26 cellular contexts compared by ENCODE assay signal in the genomic region with DNA sequence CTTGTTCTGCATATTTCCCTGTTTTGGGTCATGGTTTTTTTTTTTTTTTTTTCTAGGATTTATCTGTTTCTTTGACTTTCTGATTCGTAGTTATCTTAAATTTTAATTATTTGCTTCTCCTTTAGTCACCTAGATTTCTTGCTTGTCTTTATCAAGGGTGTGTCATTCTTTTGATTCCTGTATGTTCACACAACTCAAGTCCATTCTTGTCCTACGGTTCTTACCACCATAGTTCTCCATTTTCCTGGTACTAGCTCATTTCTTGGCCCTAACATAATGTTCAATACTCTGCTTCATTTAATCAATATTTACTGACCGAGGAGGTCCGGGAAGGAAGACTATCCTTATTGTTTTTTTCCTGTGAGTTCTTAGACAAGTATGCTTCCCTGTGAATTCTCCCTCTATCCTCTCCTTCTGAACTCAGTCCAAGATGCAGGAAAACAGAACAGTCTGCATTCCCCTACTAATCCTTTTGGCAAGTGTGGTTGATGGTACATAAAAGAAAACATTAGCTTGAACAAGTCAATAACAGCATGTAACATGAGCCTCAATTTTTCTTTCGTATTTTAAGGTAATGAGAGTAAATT.
"Had no signal": no experiment of that assay in that cellular context is flagged by ENCODE, and none has a peak within 500 bp of the region (broad histone marks: within the 10 kb centered on the region; RNA-seq: fewer than 3 reads in every experiment).

No MANE protein-coding gene starts in this region.

- H3K27me3 Mint-ChIP-seq: memory B cell; stimulated activated naive CD8-positive, alpha-beta T cell treated with anti-CD3 and anti-CD28 coated beads, Interleukin-15, amount 100 ng/mL, for 72 hours had no signal

- H3K36me3 Mint-ChIP-seq: memory B cell, natural killer cell had no signal

- H3K27me3 ChIP-seq: dorsolateral prefrontal cortex, gastrocnemius medialis, heart left ventricle, ovary, right lobe of liver, suprapubic skin, transverse colon, upper lobe of right lung, uterus had no signal

- H3K4me1 Mint-ChIP-seq: memory B cell; natural killer cell; stimulated activated naive CD8-positive, alpha-beta T cell treated with anti-CD3 and anti-CD28 coated beads, Interleukin-15, amount 100 ng/mL, for 72 hours had no signal

- DNase-seq: dorsolateral prefrontal cortex; effector CD4-positive, alpha-beta T cell; gastrocnemius medialis; heart left ventricle; hippocampal formation; islet precursor cell; left ventricle myocardium superior; lower lobe of right lung; natural killer cell; occipital lobe; ovary; posterior cingulate gyrus; retina; right lobe of liver; small intestine; stimulated activated CD4-positive, alpha-beta T cell treated with anti-CD3 and anti-CD28 coated beads, Interleukin-12 subunit alpha, Interleukin-12 subunit beta, amount 100 ng/mL, for 4 hours; stimulated activated CD4-positive, alpha-beta T cell treated with anti-CD3 and anti-CD28 coated beads, Interleukin-1b, Interleukin-23, amount 100 ng/mL, for 48 hours; stimulated activated CD4-positive, alpha-beta T cell treated with anti-CD3 and anti-CD28 coated beads, Interleukin-4, amount 100 ng/mL, for 1 hour; stimulated activated CD8-positive, alpha-beta memory T cell treated with anti-CD3 and anti-CD28 coated beads, Interleukin-4, amount 100 ng/mL, for 48 hours; stimulated activated naive CD4-positive, alpha-beta T cell; stimulated activated naive CD8-positive, alpha-beta T cell treated with anti-CD3 and anti-CD28 coated beads, Interleukin-15, amount 100 ng/mL, for 72 hours; transverse colon; upper lobe of right lung; uterus had no signal

- ATAC-seq: gastrocnemius medialis; heart left ventricle; left ventricle myocardium superior; lower lobe of right lung; natural killer cell; right lobe of liver; stimulated activated naive CD8-positive, alpha-beta T cell treated with anti-CD3 and anti-CD28 coated beads, Interleukin-15, amount 100 ng/mL, for 72 hours; upper lobe of right lung had no signal

- H3K27ac ChIP-seq: dorsolateral prefrontal cortex, gastrocnemius medialis, heart left ventricle, lower lobe of right lung, ovary, right lobe of liver, suprapubic skin, transverse colon, upper lobe of right lung, uterus had no signal

- H3K4me3 Mint-ChIP-seq: memory B cell; natural killer cell; stimulated activated naive CD8-positive, alpha-beta T cell treated with anti-CD3 and anti-CD28 coated beads, Interleukin-15, amount 100 ng/mL, for 72 hours had no signal

- H3K4me3 ChIP-seq: dorsolateral prefrontal cortex, gastrocnemius medialis, heart left ventricle, lower lobe of right lung, ovary, right lobe of liver, suprapubic skin, transverse colon, upper lobe of right lung, uterus had no signal

- H3K27ac Mint-ChIP-seq: memory B cell; natural killer cell; stimulated activated naive CD8-positive, alpha-beta T cell treated with anti-CD3 and anti-CD28 coated beads, Interleukin-15, amount 100 ng/mL, for 72 hours had no signal

- H3K4me1 ChIP-seq: gastrocnemius medialis, heart left ventricle, lower lobe of right lung, right lobe of liver, transverse colon, upper lobe of right lung, uterus had no signal
